ENCODE assay signal across 8 cellular contexts in the genomic region with DNA sequence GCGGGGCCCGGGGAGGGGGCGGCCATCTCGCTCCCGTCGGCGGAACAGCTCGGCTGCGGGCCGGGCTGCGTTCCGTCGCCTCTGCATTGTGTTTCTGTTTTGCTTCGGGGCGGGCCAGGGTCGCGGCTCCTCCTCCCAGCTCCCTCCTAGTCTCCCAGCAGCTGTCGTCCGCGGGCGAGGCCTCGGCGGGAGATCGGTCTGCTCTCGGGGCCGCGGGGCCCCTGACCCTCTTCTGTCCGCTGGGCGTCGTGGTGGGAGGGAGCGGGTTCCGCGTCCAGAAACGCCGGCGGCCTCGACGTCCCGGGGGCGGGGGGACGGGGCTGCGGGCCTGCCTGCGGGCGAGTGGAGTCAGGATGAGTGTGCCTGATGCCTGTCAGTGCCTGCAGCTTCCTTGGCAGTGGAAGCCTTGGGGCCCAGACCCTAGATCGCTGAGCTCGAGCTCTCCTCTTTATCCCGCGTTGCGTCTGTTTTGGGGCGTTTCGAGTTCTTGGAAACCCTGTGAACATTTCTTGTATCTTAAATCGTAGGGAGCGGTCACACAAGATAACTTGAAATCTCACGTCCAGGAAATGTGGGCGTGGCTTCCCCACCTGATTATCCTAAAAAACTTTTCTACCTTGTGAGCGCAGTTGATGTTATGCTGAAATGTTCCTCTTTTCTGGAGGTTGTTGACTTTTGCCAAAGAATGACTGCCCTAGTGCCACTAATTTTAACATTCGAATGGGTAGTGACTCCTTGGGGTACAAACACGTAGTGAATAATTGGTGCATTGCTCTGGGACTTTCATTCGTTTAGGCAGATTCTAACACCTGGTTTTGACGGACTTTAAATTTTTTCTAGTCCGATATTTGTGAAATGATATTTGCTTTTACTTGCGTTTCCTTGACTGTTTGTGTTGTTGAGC. TPM values are rescaled to one million over a fixed set of nuclear protein-coding genes. Genes with fewer than 3 reads are reported as not detected.
DNase-seq lines count a peak whose midpoint lies in the region; ATAC-seq and TF ChIP-seq lines count a peak whose summit lies in the region.

No MANE protein-coding gene starts in this region.

- H3K4me3 ChIP-seq in AG09309 (ENCODE audit: control insufficient read depth, low read depth, low read length), result peak overlapping the region; percentile 93
- peak overlapping the region; percentile 92 for H3K4me3 ChIP-seq in epithelial cell of proximal tubule (ENCODE audit: low read depth, low read length)
- peak overlapping the region; percentile 94 for H3K4me3 ChIP-seq in mononuclear cell (ENCODE audit: low read length)
- peak overlapping the region; percentile 92 to 98 for H3K4me3 ChIP-seq in testis

- no peaks in the 10 kb centered on the region for H3K9me3 ChIP-seq in mononuclear cell (ENCODE audit: low read depth, low read length)
- H3K9me3 ChIP-seq in testis, result no peaks in the 10 kb centered on the region

- H3K36me3 ChIP-seq in testis (ENCODE audit: low read depth, missing control alignments), result no peaks in the 10 kb centered on the region

- peak; percentile 40 for ATAC-seq in HG02885 (IDR thresholded peaks at IDR 0.05; ENCODE audit: poor library complexity, unreplicated experiment)

- H3K27ac ChIP-seq in VCaP, result peak overlapping the region; percentile 99
- H3K27ac ChIP-seq in testis, result peak overlapping the region; percentile 96 to 98

- 1 to 3% methylated on average over 18 to 54 of the region's 62 CpGs for WGBS in testis, 2 donors

- H3K27me3 ChIP-seq in mononuclear cell (ENCODE audit: insufficient read depth, low read length), result no peaks in the 10 kb centered on the region
- no peaks in the 10 kb centered on the region for H3K27me3 ChIP-seq in testis

- TF ChIP-seq CTCF in AG09309 (IDR thresholded peaks at IDR 0.05; ENCODE audit: control insufficient read depth, insufficient read depth, low read depth, low read length, missing control alignments) (no peak), GM13976 (IDR thresholded peaks at IDR 0.05; ENCODE audit: borderline replicate concordance, control extremely low read depth, extremely low read depth, insufficient read depth, missing control alignments) (no peak), VCaP (conservative IDR thresholded peaks at IDR 0.05) (peak; percentile 25), epithelial cell of proximal tubule (conservative IDR thresholded peaks at IDR 0.05; ENCODE audit: low read depth, low read length) (no peak), testis (IDR thresholded peaks at IDR 0.05) (peak in 1 of 3 experiments; percentile 11)

- H3K4me1 ChIP-seq in mononuclear cell (ENCODE audit: insufficient read depth, low read length) (peaks cover 51% of the 10 kb centered on the region), testis (peaks cover 16% of the 10 kb centered on the region)

- in situ Hi-C loops in GM13976 (cut with MboI; ENCODE audit: low sequenced_read_pairs, unreplicated experiment), result no loop called here

- intact Hi-C loops in testis (cut with DNase I; ENCODE audit: low total_unique reads), result loop anchor here (10.0 kb wide), 1 partner anchor 166 kb away; the partner anchor contains the start of gene DOP1B

- no peak for TF ChIP-seq POLR2A in testis (IDR thresholded peaks at IDR 0.05)

- DNase-seq in AG09309 (ENCODE audit: low read depth) (no peak), GM13976 (ENCODE audit: low spot score) (peak; percentile 78), NCI-H1694 treated with DMSO at 0.1 percent for 48 hours (lab: John Stamatoyannopoulos, UW) (peak; percentile 82), epithelial cell of proximal tubule (ENCODE audit: low read depth) (no peak), testis (peak; percentile 72)

RNA-seq across cellular contexts. Expression of gene MORC3, which starts 0.7 kb away (rescaled TPM):
- total RNA-seq in epithelial cell of proximal tubule (16.5 and 24.4 TPM in 2 replicates), mononuclear cell (117 TPM), testis (10 to 100 TPM; 45.6 to 48.0 TPM)
- 21.4 TPM for polyA plus RNA-seq in testis (ENCODE audit: insufficient read depth, low read depth, low replicate concordance)

Comparison
In these comparisons a context has a peak if more than half of its experiments do, and no peak if none do; other contexts are left out.
1. DNase-seq: peak in GM13976 (single experiment), NCI-H1694 treated with DMSO at 0.1 percent for 48 hours (single experiment) and testis (single experiment); none in AG09309 (single experiment) and epithelial cell of proximal tubule (single experiment).
2. Peak in every context shown above with its lines, with median percentiles within 50 percentile points of each other: H3K4me3 ChIP-seq.